ENCODE assay signal across 25 cellular contexts in the genomic region with DNA sequence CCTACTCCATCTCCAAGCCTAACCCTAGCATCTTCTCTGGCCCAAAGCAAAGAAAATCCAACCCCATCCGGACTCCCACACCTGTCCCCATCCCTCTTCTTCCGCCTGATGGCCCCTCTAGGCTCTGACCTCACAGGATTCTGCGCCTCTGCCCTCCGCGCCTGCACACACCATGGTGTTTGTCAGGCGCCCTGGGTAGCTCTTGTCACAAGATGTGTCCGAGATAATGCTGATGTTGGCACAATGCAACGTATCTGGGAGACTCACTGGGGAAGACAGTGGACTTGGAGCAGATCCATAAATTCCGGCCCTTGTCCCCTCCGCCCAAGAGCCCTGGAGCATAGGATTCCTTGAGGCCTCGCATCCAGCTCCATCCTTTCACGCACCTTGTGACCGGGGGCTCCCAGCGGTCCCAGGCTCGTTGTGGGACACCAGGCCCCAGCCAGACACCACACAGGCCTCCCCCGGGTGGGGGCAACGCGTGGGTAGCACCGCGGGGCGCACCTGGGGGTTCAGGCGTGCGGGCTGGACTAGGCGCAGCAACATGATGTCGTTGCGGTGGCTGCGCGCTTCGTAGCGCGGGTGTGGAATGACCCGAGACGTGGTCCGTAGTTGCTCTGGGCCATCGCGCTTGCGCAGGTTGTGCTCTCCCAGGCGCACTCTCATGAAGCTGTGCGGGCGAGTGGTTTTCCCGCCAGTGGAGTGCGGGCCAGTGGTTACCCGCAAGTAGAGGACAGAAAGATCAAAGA. TPM values are rescaled to one million over a fixed set of nuclear protein-coding genes. Genes with fewer than 3 reads are reported as not detected.
"Had no signal": no experiment of that assay in that cellular context is flagged by ENCODE, and none has a peak within 500 bp of the region (broad histone marks: within the 10 kb centered on the region; RNA-seq: fewer than 3 reads in every experiment).

No MANE protein-coding gene starts in this region.

- H3K27ac ChIP-seq: coronary artery, dorsolateral prefrontal cortex, hepatocyte, neutrophil, right atrium auricular region, stomach had no signal

- H3K4me3 ChIP-seq: coronary artery, dorsolateral prefrontal cortex, hepatocyte, right atrium auricular region, stomach had no signal

- H3K36me3 Mint-ChIP-seq: naive thymus-derived CD4-positive, alpha-beta T cell had no signal

- H3K4me1 ChIP-seq: right atrium auricular region, stomach had no signal

- H3K4me3 Mint-ChIP-seq: naive thymus-derived CD4-positive, alpha-beta T cell; nephron progenitor cell had no signal

- H3K27ac Mint-ChIP-seq: naive thymus-derived CD4-positive, alpha-beta T cell; nephron progenitor cell had no signal

- H2AFZ ChIP-seq: hepatocyte had no signal

- H3K27me3 ChIP-seq: right atrium auricular region had no signal

- H3K4me2 ChIP-seq: hepatocyte had no signal

- H3K36me3 ChIP-seq: neutrophil, right atrium auricular region, stomach had no signal

- DNase-seq: effector CD8-positive, alpha-beta T cell; foreskin melanocyte; head of caudate nucleus; kidney glomerular epithelial cell; mesendoderm; naive thymus-derived CD4-positive, alpha-beta T cell; nephron progenitor cell; small intestine; stimulated activated CD4-positive, alpha-beta T cell treated with anti-CD3 and anti-CD28 coated beads, Interleukin-12 subunit alpha, Interleukin-12 subunit beta, amount 100 ng/mL, for 4 hours; stimulated activated naive CD4-positive, alpha-beta T cell; stomach; substantia nigra; trophoblast cell had no signal

- FAIRE-seq: small intestine had no signal

- H3K4me1 Mint-ChIP-seq: naive thymus-derived CD4-positive, alpha-beta T cell; nephron progenitor cell had no signal

- H3K9me3 Mint-ChIP-seq: naive thymus-derived CD4-positive, alpha-beta T cell had no signal

- ATAC-seq: naive thymus-derived CD4-positive, alpha-beta T cell had no signal

- H3K79me2 ChIP-seq: hepatocyte had no signal

- H3K9me3 ChIP-seq: neutrophil, right atrium auricular region had no signal

RNA-seq across cellular contexts. Expression of gene KLK1, which starts 3.1 kb away (rescaled TPM):
- total RNA-seq: cerebellum, liver, lung microvascular endothelial cell, osteocyte, urinary bladder had no signal
- polyA plus RNA-seq: liver; naive thymus-derived CD4-positive, alpha-beta T cell had no signal

RNA-seq across cellular contexts. Expression of gene KLK15, which starts 6.7 kb away (rescaled TPM):
- total RNA-seq: cerebellum; dorsolateral prefrontal cortex; hepatocyte; liver; lung microvascular endothelial cell; naive thymus-derived CD4-positive, alpha-beta T cell; osteocyte; right atrium auricular region; stomach; urinary bladder had no signal
- polyA plus RNA-seq: esophagus; hepatocyte; liver; naive thymus-derived CD4-positive, alpha-beta T cell; small intestine; stomach; urinary bladder had no signal

RNA-seq across cellular contexts. Expression of gene KLK3, which starts 28.0 kb away (rescaled TPM):
- total RNA-seq: cerebellum; hepatocyte; liver; lung microvascular endothelial cell; naive thymus-derived CD4-positive, alpha-beta T cell; osteocyte; right atrium auricular region; urinary bladder had no signal
- polyA plus RNA-seq: esophagus; hepatocyte; liver; naive thymus-derived CD4-positive, alpha-beta T cell; stomach; urinary bladder had no signal

RNA-seq across cellular contexts. Expression of gene ACP4, which starts 36.5 kb away (rescaled TPM):
- total RNA-seq: cerebellum; dorsolateral prefrontal cortex; hepatocyte; liver; lung microvascular endothelial cell; naive thymus-derived CD4-positive, alpha-beta T cell; osteocyte; right atrium auricular region; stomach; urinary bladder had no signal
- polyA plus RNA-seq: esophagus; hepatocyte; naive thymus-derived CD4-positive, alpha-beta T cell; small intestine; stomach; thymus; urinary bladder had no signal

RNA-seq across cellular contexts. Expression of gene KLK2, which starts 46.6 kb away (rescaled TPM):
- total RNA-seq: hepatocyte; liver; lung microvascular endothelial cell; naive thymus-derived CD4-positive, alpha-beta T cell; osteocyte; right atrium auricular region; urinary bladder had no signal
- polyA plus RNA-seq: esophagus; hepatocyte; liver; naive thymus-derived CD4-positive, alpha-beta T cell; stomach; urinary bladder had no signal
